8 cellular contexts compared by ENCODE assay signal in the genomic region with DNA sequence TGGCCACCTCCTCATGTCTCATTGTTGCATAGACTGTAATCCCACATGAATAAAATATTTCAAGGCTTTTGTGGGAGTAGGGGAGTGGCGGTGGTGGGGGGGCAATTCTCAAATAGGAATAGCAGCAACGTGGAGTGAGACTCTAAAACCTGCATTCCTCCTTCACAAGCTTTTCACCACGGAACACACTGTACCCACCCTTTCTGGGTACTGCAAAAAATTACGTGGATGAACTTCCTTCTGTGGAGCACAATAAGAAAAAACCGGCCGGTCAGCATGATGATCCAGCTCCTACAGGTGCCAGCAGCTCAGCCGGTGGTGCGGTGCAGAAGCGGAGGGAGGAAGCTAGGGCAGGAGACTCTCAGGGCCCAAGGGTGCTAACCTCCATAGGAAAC.
DNase-seq lines count a peak whose midpoint lies in the region; ATAC-seq and TF ChIP-seq lines count a peak whose summit lies in the region.

No MANE protein-coding gene starts in this region.

- peak overlapping the region; percentile 31 for H3K9ac ChIP-seq in iPS-18a (ENCODE audit: low read length)

- no peak for ATAC-seq in stimulated activated naive CD8-positive, alpha-beta T cell treated with anti-CD3 and anti-CD28 coated beads, Interleukin-15, amount 100 ng/mL, for 72 hours
- ATAC-seq in GM19467 (IDR thresholded peaks at IDR 0.05; ENCODE audit: unreplicated experiment), result no peak

- no peaks in the 10 kb centered on the region for H3K9me3 ChIP-seq in iPS-18a (ENCODE audit: control insufficient read depth, low read depth, low read length)

- peak overlapping the region; percentile 80 for H3K4me3 ChIP-seq in iPS-18a (ENCODE audit: low read length)

- DNase-seq in NCI-H345 (lab: John Stamatoyannopoulos, UW) (peak; percentile 13), NCI-H345 treated with DMSO at 0.1 percent for 48 hours (lab: John Stamatoyannopoulos, UW; ENCODE audit: unreplicated experiment) (no peak), DMS79 treated with DMSO at 0.1 percent for 48 hours (lab: John Stamatoyannopoulos, UW) (no peak), SKM-1 (lab: John Stamatoyannopoulos, UW; ENCODE audit: unreplicated experiment) (no peak)
- no peak for DNase-seq in stimulated activated naive CD8-positive, alpha-beta T cell treated with anti-CD3 and anti-CD28 coated beads, Interleukin-15, amount 100 ng/mL, for 72 hours

- peak overlapping the region in 1 of 2 donors; percentile 31 for H3K27ac Mint-ChIP-seq in stimulated activated naive CD8-positive, alpha-beta T cell treated with anti-CD3 and anti-CD28 coated beads, Interleukin-15, amount 100 ng/mL, for 72 hours

- peaks cover 34% of the 10 kb centered on the region for H3K27me3 Mint-ChIP-seq in stimulated activated naive CD8-positive, alpha-beta T cell treated with anti-CD3 and anti-CD28 coated beads, Interleukin-15, amount 100 ng/mL, for 72 hours

- peaks cover 26% of the 10 kb centered on the region for H3K4me1 ChIP-seq in iPS-18a (ENCODE audit: control insufficient read depth, low read depth, low read length)

- H3K27me3 ChIP-seq in iPS-18a (ENCODE audit: control insufficient read depth, insufficient read depth, low read length), result peaks cover 25% of the 10 kb centered on the region

- H3K4me3 Mint-ChIP-seq in stimulated activated naive CD8-positive, alpha-beta T cell treated with anti-CD3 and anti-CD28 coated beads, Interleukin-15, amount 100 ng/mL, for 72 hours, result peak overlapping the region; percentile 97 to 100

- H3K36me3 ChIP-seq in iPS-18a (ENCODE audit: control insufficient read depth, low read depth, low read length), result no peaks in the 10 kb centered on the region

- H3K27ac ChIP-seq in VCaP (peak overlapping the region; percentile 94), iPS-18a (ENCODE audit: low read length) (no peak overlapping the region)

- TF ChIP-seq CTCF in VCaP (conservative IDR thresholded peaks at IDR 0.05), result no peak

- H3K4me1 Mint-ChIP-seq in stimulated activated naive CD8-positive, alpha-beta T cell treated with anti-CD3 and anti-CD28 coated beads, Interleukin-15, amount 100 ng/mL, for 72 hours, result peaks cover 21% of the 10 kb centered on the region

- H3K9me3 Mint-ChIP-seq in stimulated activated naive CD8-positive, alpha-beta T cell treated with anti-CD3 and anti-CD28 coated beads, Interleukin-15, amount 100 ng/mL, for 72 hours, result no peaks in the 10 kb centered on the region
